In genomic region chr16:89905511-89906140, GRCh38 we compare ENCODE assay signal across 1 cellular context.
TF ChIP-seq lines count a peak whose summit lies in the region.

No MANE protein-coding gene starts in this region.

TF ChIP-seq in endothelial cell of umbilical vein, 7 proteins besides CTCF, POLR2A, EP300 and RAD21:
- TF ChIP-seq MAX (IDR thresholded peaks at IDR 0.05; ENCODE audit: insufficient read depth, insufficient read length) (no peak), JUN (IDR thresholded peaks at IDR 0.05; ENCODE audit: borderline replicate concordance, insufficient read depth, insufficient read length, low read depth) (no peak), GATA2 (IDR thresholded peaks at IDR 0.05; ENCODE audit: insufficient read depth, insufficient read length, low read depth, low read length) (no peak), EZH2 (IDR thresholded peaks at IDR 0.05; ENCODE audit: borderline replicate concordance, low read depth, low read length, severe bottlenecking) (no peak), POLR2AphosphoS5 (IDR thresholded peaks at IDR 0.05; ENCODE audit: insufficient read depth, low read depth, low read length) (no peak), FOS (IDR thresholded peaks at IDR 0.05; ENCODE audit: borderline replicate concordance, insufficient read depth, low read length) (no peak), MYC (IDR thresholded peaks at IDR 0.05; ENCODE audit: low read depth, low read length) (no peak)
